Comparison of ENCODE assay signal across 1 cellular context in genomic region chr19:4053423-4054324, GRCh38.
TF ChIP-seq lines count a peak whose summit lies in the region.

No MANE protein-coding gene starts in this region.

TF ChIP-seq in liver, 16 proteins besides CTCF, POLR2A, EP300 and RAD21 (continued from another document):
- TF ChIP-seq REST (IDR thresholded peaks at IDR 0.05) = no peak
TF ChIP-seq in liver: peak in this region for 0.
